ENCODE assay signal across 23 cellular contexts in genomic region chr1:169329383-169329782, GRCh38.
"Had no signal": no experiment of that assay in that cellular context is flagged by ENCODE, and none has a peak within 500 bp of the region (broad histone marks: within the 10 kb centered on the region; RNA-seq: fewer than 3 reads in every experiment).

No MANE protein-coding gene starts in this region.

- DNase-seq: dermis blood vessel endothelial cell; dorsolateral prefrontal cortex; effector CD4-positive, alpha-beta T cell; effector memory CD4-positive, alpha-beta T cell; foreskin keratinocyte; gastrocnemius medialis; glutamatergic neuron; head of caudate nucleus; heart right ventricle; hippocampal formation; left cardiac atrium; left lung; left ventricle myocardium superior; lower lobe of right lung; mesenchymal stem cell; mucosa of descending colon; naive B cell; naive thymus-derived CD8-positive, alpha-beta T cell had no signal

- H3K4me3 Mint-ChIP-seq: mesothelial cell of epicardium; naive B cell; naive thymus-derived CD8-positive, alpha-beta T cell had no signal

- H3K9me3 ChIP-seq: gastrocnemius medialis had no signal

- ATAC-seq: foreskin keratinocyte; gastrocnemius medialis; heart right ventricle; left cardiac atrium; left lung; left ventricle myocardium superior; lower lobe of right lung; mucosa of descending colon; naive thymus-derived CD8-positive, alpha-beta T cell had no signal

- H3K27ac Mint-ChIP-seq: mesothelial cell of epicardium; naive thymus-derived CD8-positive, alpha-beta T cell had no signal

- H3K36me3 ChIP-seq: esophagus muscularis mucosa, gastrocnemius medialis, heart right ventricle, left lung, lower lobe of right lung had no signal

- H3K27me3 Mint-ChIP-seq: naive B cell; naive thymus-derived CD8-positive, alpha-beta T cell had no signal

- H3K4me3 ChIP-seq: coronary artery, dorsolateral prefrontal cortex, esophagus muscularis mucosa, gastrocnemius medialis, heart right ventricle, left lung, lower lobe of right lung, mucosa of descending colon had no signal

- H3K4me1 ChIP-seq: gastrocnemius medialis, left lung had no signal

- H3K27me3 ChIP-seq: dorsolateral prefrontal cortex, esophagus muscularis mucosa, foreskin keratinocyte, gastrocnemius medialis, heart right ventricle, left lung had no signal

- H3K27ac ChIP-seq: coronary artery, dorsolateral prefrontal cortex, esophagus muscularis mucosa, foreskin keratinocyte, gastrocnemius medialis, heart right ventricle, left lung, lower lobe of right lung had no signal

- FAIRE-seq: endothelial cell of umbilical vein, keratinocyte had no signal
